Comparison of ENCODE assay signal across 1 cellular context in genomic region chr9:125190371-125190801, GRCh38.
TF ChIP-seq lines count a peak whose summit lies in the region.

No MANE protein-coding gene starts in this region.

TF ChIP-seq in H1, 55 proteins besides CTCF, POLR2A, EP300 and RAD21:
- TF ChIP-seq MAX (IDR thresholded peaks at IDR 0.05) (peak; percentile 32; the same call in 1 of the 2 replicates), KDM1A (IDR thresholded peaks at IDR 0.05; ENCODE audit: borderline replicate concordance, low read length) (no peak), KDM4A (IDR thresholded peaks at IDR 0.05; ENCODE audit: low read depth, low read length, severe bottlenecking) (no peak), SIX5 (IDR thresholded peaks at IDR 0.05; ENCODE audit: low read depth, low read length) (no peak), PHF8 (conservative IDR thresholded peaks at IDR 0.05; ENCODE audit: low read depth, low read length) (no peak), YY1 (IDR thresholded peaks at IDR 0.05; ENCODE audit: low read depth, low read length) (peak; percentile 25; the same call in 1 of the 2 replicates), NANOG (IDR thresholded peaks at IDR 0.05; ENCODE audit: insufficient read depth, low read depth, low read length, poor library complexity, severe bottlenecking) (no peak), SRF (IDR thresholded peaks at IDR 0.05; ENCODE audit: low read depth, low read length) (no peak), USF2 (IDR thresholded peaks at IDR 0.05; ENCODE audit: low read length) (no peak)
